In the genomic region with DNA sequence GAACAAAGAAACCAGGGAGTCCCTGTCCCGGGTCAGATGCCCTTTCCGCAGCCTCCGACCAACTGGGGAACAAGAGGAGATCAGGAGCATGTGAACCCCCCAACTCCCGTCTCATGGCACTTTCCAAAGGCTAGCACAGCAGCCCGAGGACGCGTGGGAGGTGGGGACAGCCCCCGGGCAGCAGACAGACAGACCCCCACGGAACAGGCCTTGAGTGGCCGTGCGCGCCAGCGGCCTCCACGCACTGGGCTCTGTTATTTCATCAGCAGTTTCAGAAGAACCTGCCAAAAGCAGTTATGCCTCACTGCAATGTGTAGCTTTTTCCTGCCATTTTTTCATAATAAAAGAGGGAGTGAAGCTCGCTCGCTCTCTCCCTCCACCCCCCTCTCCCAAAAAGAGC, we compare ENCODE assay signal across 10 cellular contexts. TPM values are rescaled to one million over a fixed set of nuclear protein-coding genes. Genes with fewer than 3 reads are reported as not detected.
DNase-seq lines count a peak whose midpoint lies in the region; TF ChIP-seq lines count a peak whose summit lies in the region.
"Had no signal": no experiment of that assay in that cellular context is flagged by ENCODE, and none has a peak within 500 bp of the region (broad histone marks: within the 10 kb centered on the region; RNA-seq: fewer than 3 reads in every experiment).

No MANE protein-coding gene starts in this region.

- H3K9me3 ChIP-seq in breast epithelium (no peaks in the 10 kb centered on the region), subcutaneous abdominal adipose tissue (ENCODE audit: control insufficient read depth in 5 of 5, low read length in 5 of 5) (no peaks in the 10 kb centered on the region)

- H3K9me3 Mint-ChIP-seq in T-helper 2 cell treated with Interferon-gamma antibody and Interleukin-4, amounts not matched to agents 5 μg/mL and 100 μg/mL, for 36 hours = no peaks in the 10 kb centered on the region

- no peak for DNase-seq in T-helper 2 cell treated with Interferon-gamma antibody and Interleukin-4, amounts not matched to agents 5 μg/mL and 100 μg/mL, for 36 hours (ENCODE audit: low spot score)
- DNase-seq in T-helper 2 cell = no peak
- no peak for DNase-seq in breast epithelium (ENCODE audit: low spot score in 2 of 2)
- DNase-seq in kidney epithelial cell (ENCODE audit: low read depth) = no peak
- no peak for DNase-seq in NCI-H82 (lab: John Stamatoyannopoulos, UW)
- DNase-seq in lower leg skin (ENCODE audit: low spot score in 2 of 2) = no peak
- DNase-seq in epidermal melanocyte (ENCODE audit: insufficient read length, low spot score) = no peak
- DNase-seq: foreskin keratinocyte had no signal

- no peaks in the 10 kb centered on the region for H3K36me3 ChIP-seq in breast epithelium
- no peaks in the 10 kb centered on the region for H3K36me3 ChIP-seq in kidney epithelial cell (ENCODE audit: control insufficient read depth, insufficient read depth, low read length)
- no peaks in the 10 kb centered on the region for H3K36me3 ChIP-seq in subcutaneous abdominal adipose tissue (ENCODE audit: control insufficient read depth in 5 of 5, insufficient read depth in 5 of 5, low read length in 5 of 5)

- TF ChIP-seq CTCF in breast epithelium (IDR thresholded peaks at IDR 0.05) = no peak
- no peak for TF ChIP-seq CTCF in kidney epithelial cell (IDR thresholded peaks at IDR 0.05; ENCODE audit: insufficient read depth, low read length, poor library complexity, severe bottlenecking)
- no peak for TF ChIP-seq CTCF in lower leg skin (IDR thresholded peaks at IDR 0.05)

- H3K9ac ChIP-seq in subcutaneous abdominal adipose tissue (ENCODE audit: low read length in 5 of 5) = peak overlapping the region in 1 of 5 donors; percentile 21

- no peaks in the 10 kb centered on the region for H3K4me1 ChIP-seq in breast epithelium
- H3K4me1 ChIP-seq in subcutaneous abdominal adipose tissue (ENCODE audit: control insufficient read depth in 5 of 5, insufficient read depth in 5 of 5, low read length in 5 of 5) = peaks cover 0 to 57% (median 29%) of the 10 kb centered on the region in 5 donors

- intact Hi-C loops in breast epithelium (cut with DNase I; ENCODE audit: low total_unique reads) (no loop called here), lower leg skin (cut with DNase I; ENCODE audit: low total_unique reads) (no loop called here)

- peak overlapping the region; percentile 74 for H3K4me3 Mint-ChIP-seq in T-helper 2 cell treated with Interferon-gamma antibody and Interleukin-4, amounts not matched to agents 5 μg/mL and 100 μg/mL, for 36 hours

- TF ChIP-seq POLR2A in breast epithelium (IDR thresholded peaks at IDR 0.05) (no peak), lower leg skin (IDR thresholded peaks at IDR 0.05) (no peak)

- H3K27ac ChIP-seq in breast epithelium (no peak overlapping the region), subcutaneous abdominal adipose tissue (ENCODE audit: low read depth, low read length) (no peak overlapping the region)
- H3K27ac ChIP-seq: foreskin keratinocyte had no signal

- H3K27me3 ChIP-seq in breast epithelium = peaks cover 0 to 37% of the 10 kb centered on the region in 2 donors
- peaks cover 8% of the 10 kb centered on the region for H3K27me3 ChIP-seq in kidney epithelial cell (ENCODE audit: control insufficient read depth, insufficient read depth, low read length)
- peaks cover 3 to 27% (median 9%) of the 10 kb centered on the region in 5 donors for H3K27me3 ChIP-seq in subcutaneous abdominal adipose tissue (ENCODE audit: control insufficient read depth in 5 of 5, insufficient read depth in 4 of 5, low read length in 5 of 5)

- 0 to 42% methylated on average over 5 to 16 of the region's 16 CpGs for whole genome bisulfite sequencing in lower leg skin, 2 donors

- peaks cover 4% of the 10 kb centered on the region for H3K4me1 Mint-ChIP-seq in T-helper 2 cell treated with Interferon-gamma antibody and Interleukin-4, amounts not matched to agents 5 μg/mL and 100 μg/mL, for 36 hours (ENCODE audit: low read depth)

- H3K27me3 Mint-ChIP-seq in T-helper 2 cell treated with Interferon-gamma antibody and Interleukin-4, amounts not matched to agents 5 μg/mL and 100 μg/mL, for 36 hours (ENCODE audit: low read depth) = peaks cover 23% of the 10 kb centered on the region

- H3K4me3 ChIP-seq in breast epithelium (peak overlapping the region; percentile 29 to 59 (median 33)), kidney epithelial cell (ENCODE audit: low read depth, low read length) (peak overlapping the region; percentile 19), subcutaneous abdominal adipose tissue (ENCODE audit: low read depth in 1 of 5, low read length in 5 of 5) (peak overlapping the region; percentile 41 to 58 (median 54)), lower leg skin (ENCODE audit: low read depth, poor library complexity, severe bottlenecking) (no peak overlapping the region)

- no peaks in the 10 kb centered on the region for H3K36me3 Mint-ChIP-seq in T-helper 2 cell treated with Interferon-gamma antibody and Interleukin-4, amounts not matched to agents 5 μg/mL and 100 μg/mL, for 36 hours (ENCODE audit: low read depth)

- H3K27ac Mint-ChIP-seq in T-helper 2 cell treated with Interferon-gamma antibody and Interleukin-4, amounts not matched to agents 5 μg/mL and 100 μg/mL, for 36 hours = no peak overlapping the region

RNA-seq across cellular contexts. Expression of gene FGF16, which starts 0.3 kb away (rescaled TPM):
- total RNA-seq in breast epithelium (under 1 TPM in 1 of 3 donors, not detected in 2; 0.16 TPM), kidney epithelial cell (not detected in 2 replicates), lower leg skin (under 1 TPM in 1 of 4 donors, not detected in 3; 0.15 TPM)
- total RNA-seq: foreskin keratinocyte; T-helper 2 cell treated with Interferon-gamma antibody and Interleukin-4, amounts not matched to agents 100 ng/mL and 5 ng/mL, for 36 hours had no signal
